Comparison of ENCODE assay signal across 31 cellular contexts in genomic region chr15:60228619-60229018, GRCh38.
"Had no signal": no experiment of that assay in that cellular context is flagged by ENCODE, and none has a peak within 500 bp of the region (broad histone marks: within the 10 kb centered on the region; RNA-seq: fewer than 3 reads in every experiment).

No MANE protein-coding gene starts in this region.

- H3K4me1 Mint-ChIP-seq: activated naive CD4-positive, alpha-beta T cell treated with anti-CD3 and anti-CD28 coated beads, Interleukin-2, amount 10 ng/mL, durations not matched to agents 7 days and 5 days had no signal

- H3K9me3 Mint-ChIP-seq: activated CD4-positive, alpha-beta T cell treated with anti-CD3 and anti-CD28 coated beads, Interleukin-2, amount 10 ng/mL, durations not matched to agents 24 days and 14 days; activated CD8-positive, alpha-beta T cell treated with anti-CD3 and anti-CD28 coated beads for 36 hours; activated naive CD4-positive, alpha-beta T cell treated with anti-CD3 and anti-CD28 coated beads, Interleukin-2, amount 10 ng/mL, durations not matched to agents 7 days and 5 days; activated naive CD8-positive, alpha-beta T cell treated with anti-CD3 and anti-CD28 coated beads, Interleukin-2, amount 10 ng/mL, durations not matched to agents 7 days and 5 days; activated T-cell treated with anti-CD3 and anti-CD28 coated beads, Interleukin-2, amount 50 U/mL, for 24 hours; activated T-helper 2 cell treated with anti-CD3 and anti-CD28 coated beads, Interferon-gamma antibody, Interleukin-2, Interleukin-4, amounts not matched to agents 10 μg/mL and 5 μg/mL and 100 μg/mL, durations not matched to agents 14 hours and 24 hours and 36 hours had no signal

- H3K36me3 Mint-ChIP-seq: activated naive CD4-positive, alpha-beta T cell treated with anti-CD3 and anti-CD28 coated beads, Interleukin-2, amount 10 ng/mL, durations not matched to agents 7 days and 5 days; activated naive CD8-positive, alpha-beta T cell treated with anti-CD3 and anti-CD28 coated beads, Interleukin-2, amount 10 ng/mL, durations not matched to agents 7 days and 5 days had no signal

- H3K4me3 Mint-ChIP-seq: activated CD4-positive, alpha-beta T cell treated with anti-CD3 and anti-CD28 coated beads, Interleukin-2, amount 10 ng/mL, durations not matched to agents 24 days and 14 days; activated CD8-positive, alpha-beta T cell treated with anti-CD3 and anti-CD28 coated beads for 36 hours; activated naive CD4-positive, alpha-beta T cell treated with anti-CD3 and anti-CD28 coated beads, Interleukin-2, amount 10 ng/mL, durations not matched to agents 7 days and 5 days; activated naive CD8-positive, alpha-beta T cell treated with anti-CD3 and anti-CD28 coated beads, Interleukin-2, amount 10 ng/mL, durations not matched to agents 7 days and 5 days; activated T-cell treated with anti-CD3 and anti-CD28 coated beads, Interleukin-2, amount 50 U/mL, for 24 hours had no signal

- H3K4me1 ChIP-seq: adrenal gland, body of pancreas, breast epithelium, SJCRH30 had no signal

- H3K27me3 Mint-ChIP-seq: activated naive CD8-positive, alpha-beta T cell treated with anti-CD3 and anti-CD28 coated beads, Interleukin-2, amount 10 ng/mL, durations not matched to agents 7 days and 5 days had no signal

- H3K36me3 ChIP-seq: adrenal gland, breast epithelium, SJCRH30, WERI-Rb-1 had no signal

- H3K27me3 ChIP-seq: body of pancreas, SJCRH30 had no signal

- H3K9me3 ChIP-seq: adrenal gland, body of pancreas, breast epithelium, SJCRH30 had no signal

- ATAC-seq: activated CD8-positive, alpha-beta T cell treated with anti-CD3 and anti-CD28 coated beads for 36 hours; body of pancreas; Panc1 had no signal

- H3K4me3 ChIP-seq: adrenal gland, body of pancreas, breast epithelium, SJCRH30, SK-N-MC had no signal

- DNase-seq: activated CD4-positive, alpha-beta T cell treated with anti-CD3 and anti-CD28 coated beads for 1 hour; activated CD4-positive, alpha-beta T cell treated with anti-CD3 and anti-CD28 coated beads, Interleukin-2, amount 10 ng/mL, durations not matched to agents 24 days and 14 days; activated CD4-positive, alpha-beta T cell treated with anti-CD3 and anti-CD28 coated beads, Interleukin-2, amount 50 U/mL, for 4 hours; activated CD4-positive, CD25-positive, alpha-beta regulatory T cell; activated CD8-positive, alpha-beta T cell treated with anti-CD3 and anti-CD28 coated beads for 36 hours; activated gamma-delta T cell treated with Interleukin-2 at 50 U/mL for 16 hours; activated naive CD4-positive, alpha-beta T cell treated with anti-CD3 and anti-CD28 coated beads, Interleukin-2, amount 10 ng/mL, durations not matched to agents 7 days and 5 days; activated naive CD8-positive, alpha-beta T cell treated with anti-CD3 and anti-CD28 coated beads, Interleukin-2, amount 10 ng/mL, durations not matched to agents 7 days and 5 days; activated T-cell treated with anti-CD3 and anti-CD28 coated beads, Interleukin-2, amount 50 U/mL, for 24 hours; adrenal gland; body of pancreas; Karpas-422; NCI-H1048; NCI-H1105 treated with DMSO at 0.1 percent for 48 hours; NCI-H1436; NCI-H1694 treated with DMSO at 0.1 percent for 48 hours; NCI-H2029 treated with DMSO at 0.1 percent for 48 hours; NCI-H2107; NCI-H2171; NCI-H510A; NCI-H526; NCI-H748 treated with DMSO at 0.1 percent for 48 hours; OCI-M1; SHP77; T1000; WERI-Rb-1 had no signal

- H3K27ac Mint-ChIP-seq: activated CD4-positive, alpha-beta T cell treated with anti-CD3 and anti-CD28 coated beads, Interleukin-2, amount 10 ng/mL, durations not matched to agents 24 days and 14 days; activated CD8-positive, alpha-beta T cell treated with anti-CD3 and anti-CD28 coated beads for 36 hours; activated naive CD4-positive, alpha-beta T cell treated with anti-CD3 and anti-CD28 coated beads, Interleukin-2, amount 10 ng/mL, durations not matched to agents 7 days and 5 days; activated naive CD8-positive, alpha-beta T cell treated with anti-CD3 and anti-CD28 coated beads, Interleukin-2, amount 10 ng/mL, durations not matched to agents 7 days and 5 days; activated T-cell treated with anti-CD3 and anti-CD28 coated beads, Interleukin-2, amount 50 U/mL, for 24 hours; activated T-helper 2 cell treated with anti-CD3 and anti-CD28 coated beads, Interferon-gamma antibody, Interleukin-2, Interleukin-4, amounts not matched to agents 10 μg/mL and 5 μg/mL and 100 μg/mL, durations not matched to agents 14 hours and 24 hours and 36 hours had no signal

- H3K27ac ChIP-seq: adrenal gland, body of pancreas, breast epithelium, SJCRH30, SK-N-MC, WERI-Rb-1 had no signal
